In the genomic region with DNA sequence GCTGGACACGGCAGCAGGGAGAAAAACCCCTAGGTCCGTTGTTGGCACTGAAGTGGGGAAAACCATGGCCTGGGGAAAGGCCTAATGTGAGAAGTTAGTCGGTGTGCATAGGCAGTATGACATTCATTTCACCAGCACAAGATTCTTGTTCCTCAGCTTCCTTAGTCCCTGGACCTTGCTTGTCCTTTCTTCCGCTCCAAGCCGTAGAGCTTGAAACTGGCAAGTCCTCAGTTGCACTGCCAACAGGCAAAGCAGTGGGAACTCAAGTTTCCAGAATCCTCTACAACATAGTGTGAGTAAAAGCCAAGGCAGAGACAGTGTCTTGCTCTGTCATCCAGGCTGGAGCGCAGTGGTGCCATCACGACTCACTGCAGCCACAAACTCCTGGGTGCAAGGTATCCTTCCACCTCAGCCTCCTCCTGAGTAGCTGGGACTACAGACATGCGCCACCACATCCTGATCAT, we compare ENCODE assay signal across 11 cellular contexts.
A peak's percentile ranks its signal among the peaks of the same experiment; 100 is the strongest.
DNase-seq lines count a peak whose midpoint lies in the region; ATAC-seq lines count a peak whose summit lies in the region.
"Had no signal": no experiment of that assay in that cellular context is flagged by ENCODE, and none has a peak within 500 bp of the region (broad histone marks: within the 10 kb centered on the region; RNA-seq: fewer than 3 reads in every experiment).

No MANE protein-coding gene starts in this region.

- DNase-seq in activated T-cell treated with anti-CD3 and anti-CD28 coated beads, Interleukin-2, amount 50 U/mL, for 4 hours, result no peak
- DNase-seq in trophoblast cell (no peak), NCI-H226 (no peak), inferior parietal cortex (ENCODE audit: extremely low spot score) (no peak), amniotic stem cell (lab: John Stamatoyannopoulos, UW) (no peak)
- DNase-seq: RPMI8226, uterus had no signal

- no peak overlapping the region for H3K23ac ChIP-seq in trophoblast cell (ENCODE audit: low read length)

- no peaks in the 10 kb centered on the region for H3K27me3 Mint-ChIP-seq in activated T-cell treated with anti-CD3 and anti-CD28 coated beads, Interleukin-2, amount 50 U/mL, for 4 hours (ENCODE audit: low read depth)

- peaks cover 5 to 8% of the 10 kb centered on the region in 2 experiments for H3K4me1 ChIP-seq in trophoblast cell (ENCODE audit: control insufficient read depth in 1 of 2, insufficient read depth in 2 of 2, low read length in 2 of 2)

- peaks cover 61% of the 10 kb centered on the region for H3K36me3 Mint-ChIP-seq in activated T-cell treated with anti-CD3 and anti-CD28 coated beads, Interleukin-2, amount 50 U/mL, for 4 hours (ENCODE audit: insufficient read depth)

- ATAC-seq in GM18520 (IDR thresholded peaks at IDR 0.05; ENCODE audit: unreplicated experiment) (peak; percentile 37), HG02885 (IDR thresholded peaks at IDR 0.05; ENCODE audit: poor library complexity, unreplicated experiment) (peak; percentile 37), GM21717 (IDR thresholded peaks at IDR 0.05; ENCODE audit: unreplicated experiment) (no peak)
- ATAC-seq in activated T-cell treated with anti-CD3 and anti-CD28 coated beads, Interleukin-2, amount 50 U/mL, for 4 hours, result peak; percentile 29 to 38
- ATAC-seq: left lobe of liver had no signal

- no peak overlapping the region for H3K4me3 ChIP-seq in trophoblast cell (ENCODE audit: low read depth, low read length)
- H3K4me3 ChIP-seq: uterus had no signal

- no peak overlapping the region for H2BK12ac ChIP-seq in trophoblast cell (ENCODE audit: low read length)

- no peaks in the 10 kb centered on the region for H3K9me3 Mint-ChIP-seq in activated T-cell treated with anti-CD3 and anti-CD28 coated beads, Interleukin-2, amount 50 U/mL, for 4 hours

- no peak overlapping the region for H4K91ac ChIP-seq in trophoblast cell (ENCODE audit: low read depth, low read length)

- no peak overlapping the region for H2BK5ac ChIP-seq in trophoblast cell (ENCODE audit: low read depth, low read length, poor library complexity)

- H3K27ac ChIP-seq in trophoblast cell (ENCODE audit: low read depth, low read length), result no peak overlapping the region
- H3K27ac ChIP-seq: uterus had no signal

- no peak overlapping the region for H3K18ac ChIP-seq in trophoblast cell (ENCODE audit: low read length)

- H3K14ac ChIP-seq in trophoblast cell (ENCODE audit: low read length), result peak overlapping the region; percentile 11

- no peak overlapping the region for H3K4ac ChIP-seq in trophoblast cell (ENCODE audit: low read depth, low read length)

- H3K9ac ChIP-seq in trophoblast cell (ENCODE audit: low read length), result no peak overlapping the region

- H3K27me3 ChIP-seq in trophoblast cell (ENCODE audit: insufficient read depth, low read length), result no peaks in the 10 kb centered on the region
- H3K27me3 ChIP-seq: uterus had no signal

- H2AFZ ChIP-seq in trophoblast cell (ENCODE audit: insufficient read depth, low read length, poor library complexity), result no peak overlapping the region

- peaks cover 37% of the 10 kb centered on the region for H3K4me1 Mint-ChIP-seq in activated T-cell treated with anti-CD3 and anti-CD28 coated beads, Interleukin-2, amount 50 U/mL, for 4 hours (ENCODE audit: low read depth)

- peaks cover 12% of the 10 kb centered on the region for H3K79me1 ChIP-seq in trophoblast cell (ENCODE audit: low read length)

- H4K8ac ChIP-seq in trophoblast cell (ENCODE audit: low read depth, low read length), result no peak overlapping the region

- H3K9me3 ChIP-seq in trophoblast cell (ENCODE audit: insufficient read depth, low read depth, low read length), result no peaks in the 10 kb centered on the region
- H3K9me3 ChIP-seq: uterus had no signal

- no peak overlapping the region for H4K12ac ChIP-seq in trophoblast cell (ENCODE audit: low read depth, low read length)

- peak overlapping the region; percentile 24 for H2BK120ac ChIP-seq in trophoblast cell (ENCODE audit: insufficient read depth, low read length, poor library complexity)

- H3K36me3 ChIP-seq in trophoblast cell (ENCODE audit: control insufficient read depth in 1 of 2, insufficient read depth in 2 of 2, low read length in 2 of 2), result no peaks in the 10 kb centered on the region
- H3K36me3 ChIP-seq: uterus had no signal

- H3K79me2 ChIP-seq in trophoblast cell (ENCODE audit: control insufficient read depth, insufficient read depth, low read length, poor library complexity), result no peaks in the 10 kb centered on the region

- H3K4me3 Mint-ChIP-seq in activated T-cell treated with anti-CD3 and anti-CD28 coated beads, Interleukin-2, amount 50 U/mL, for 4 hours, result peak overlapping the region; percentile 96

- H3K4me2 ChIP-seq in trophoblast cell (ENCODE audit: low read length), result no peak overlapping the region

- H2AK5ac ChIP-seq in trophoblast cell (ENCODE audit: low read length), result no peak overlapping the region

- WGBS in trophoblast cell (ENCODE audit: extremely low coverage, insufficient coverage, insufficient read length), result no CpG with 5 or more reads among the region's 8 CpGs
